ENCODE assay signal across 25 cellular contexts in the genomic region with DNA sequence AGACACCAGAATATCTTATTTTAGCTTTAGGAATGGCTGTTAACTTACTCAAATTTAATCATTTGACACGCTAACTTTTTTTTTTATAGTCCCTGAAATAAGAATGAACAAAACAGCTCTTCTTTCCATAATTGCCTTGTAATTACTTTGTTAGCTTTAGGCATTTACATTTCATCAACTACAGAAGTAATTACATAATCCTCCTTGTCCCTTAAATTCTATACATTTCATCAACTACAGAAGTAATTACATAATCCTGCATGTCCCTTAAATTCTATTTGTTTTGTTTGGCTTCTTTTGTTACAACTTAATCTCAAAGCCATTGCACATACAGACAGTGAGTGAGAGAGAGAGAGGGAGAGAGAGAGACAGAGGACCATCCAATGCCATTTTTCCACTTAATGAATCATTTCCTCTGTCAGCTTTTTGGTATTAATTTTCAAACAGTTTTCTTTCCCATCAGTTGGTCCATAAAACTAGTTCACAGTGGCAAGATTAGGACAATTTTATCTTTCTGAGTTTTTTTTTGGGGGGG.
DNase-seq lines count a peak whose midpoint lies in the region; ATAC-seq and TF ChIP-seq lines count a peak whose summit lies in the region.
"Had no signal": no experiment of that assay in that cellular context is flagged by ENCODE, and none has a peak within 500 bp of the region (broad histone marks: within the 10 kb centered on the region; RNA-seq: fewer than 3 reads in every experiment).

No MANE protein-coding gene starts in this region.

- ATAC-seq in GM18517 (IDR thresholded peaks at IDR 0.05; ENCODE audit: unreplicated experiment): no peak
- no peak for ATAC-seq in GM21717 (IDR thresholded peaks at IDR 0.05; ENCODE audit: unreplicated experiment)
- ATAC-seq: activated T-cell treated with anti-CD3 and anti-CD28 coated beads, Interleukin-2, amount 50 U/mL, for 72 hours; HCT116; right cardiac atrium had no signal

- no peak for TF ChIP-seq CTCF in A673 (conservative IDR thresholded peaks at IDR 0.05; ENCODE audit: low read depth, low read length)
- TF ChIP-seq CTCF in astrocyte of the spinal cord (IDR thresholded peaks at IDR 0.05; ENCODE audit: low read depth, low read length): no peak
- TF ChIP-seq CTCF in ovary (IDR thresholded peaks at IDR 0.05): no peak

- peaks cover 14% of the 10 kb centered on the region for H3K4me1 ChIP-seq in A673 (ENCODE audit: insufficient read depth, low read length, poor library complexity, severe bottlenecking)
- no peaks in the 10 kb centered on the region for H3K4me1 ChIP-seq in ovary (ENCODE audit: insufficient read depth)
- H3K4me1 ChIP-seq: BLaER1 treated with 17β-estradiol and CSF1 and Interleukin-3, amounts not matched to agents 10 nM and 100 nM; uterus had no signal

- CTCF ChIA-PET in A673 (lab: Charles Lee): interaction anchor here (1.3 kb wide), 1 partner anchor 178 kb away, joined by 4 read pairs; no protein-coding TSS in a partner anchor

- no TSS peak for BruUV-seq in A673 (replicated peaks; lab: Mats Ljungman, UMichigan)

- no peak for TF ChIP-seq EP300 in ovary (IDR thresholded peaks at IDR 0.05)

- intact Hi-C loops in A673 (cut with micrococcal nuclease; ENCODE audit: unreplicated experiment) (loop anchor here (5.0 kb wide), 1 partner anchor 176 kb away; no protein-coding TSS in a partner anchor), ovary (cut with DNase I) (no loop called here)

- in situ Hi-C loops in astrocyte of the spinal cord (cut with HindIII; ENCODE audit: low sequenced_read_pairs): no loop called here

- POLR2A ChIA-PET in A673 (lab: Charles Lee; ENCODE audit: low non-redundant PET): no interaction called here

- TF ChIP-seq POLR2A in ovary (IDR thresholded peaks at IDR 0.05): no peak

- H3K9me3 ChIP-seq in A673 (ENCODE audit: low read depth, low read length, poor library complexity, severe bottlenecking): no peaks in the 10 kb centered on the region
- H3K9me3 ChIP-seq in ovary: no peaks in the 10 kb centered on the region
- H3K9me3 ChIP-seq: BLaER1 treated with 17β-estradiol and CSF1 and Interleukin-3, amounts not matched to agents 10 nM and 100 nM; thoracic aorta; uterus had no signal

- DNase-seq in A673 (ENCODE audit: low spot score): peak; percentile 95
- DNase-seq in HT1080 (ENCODE audit: low read depth): peak; percentile 38
- peak; percentile 26 for DNase-seq in astrocyte of the spinal cord (ENCODE audit: low read depth, low spot score)
- peak; percentile 50 for DNase-seq in fibroblast of peridontal ligament (ENCODE audit: extremely low read depth)
- no peak for DNase-seq in ovary
- DNase-seq in T1000 (lab: John Stamatoyannopoulos, UW): no peak
- DNase-seq: activated CD4-positive, alpha-beta T cell treated with anti-CD3 and anti-CD28 coated beads for 48 hours; activated naive CD4-positive, alpha-beta T cell treated with anti-CD3 and anti-CD28 coated beads for 36 hours; activated T-cell treated with anti-CD3 and anti-CD28 coated beads, Interleukin-2, amount 50 U/mL, for 72 hours; amniotic stem cell; COR-L47; DND-41; NCI-H1417 treated with DMSO at 0.1 percent for 48 hours; NCI-H524; right cardiac atrium; RPMI8226; stimulated activated CD4-positive, alpha-beta T cell treated with anti-CD3 and anti-CD28 coated beads, Interleukin-12 subunit alpha, Interleukin-12 subunit beta, amount 100 ng/mL, for 4 hours; stimulated activated naive CD4-positive, alpha-beta T cell treated with Interleukin-2 at 50 U/mL for 16 hours; uterus had no signal

- no peak overlapping the region for H3K27ac ChIP-seq in A673 (ENCODE audit: low read depth, low read length, poor library complexity, severe bottlenecking)
- no peak overlapping the region for H3K27ac ChIP-seq in ovary
- H3K27ac ChIP-seq: BLaER1 treated with 17β-estradiol and CSF1 and Interleukin-3, amounts not matched to agents 10 nM and 100 nM; SK-N-MC; thoracic aorta; uterus had no signal

- H3K36me3 ChIP-seq in A673 (ENCODE audit: insufficient read depth, low read length, poor library complexity, severe bottlenecking): no peaks in the 10 kb centered on the region
- no peaks in the 10 kb centered on the region for H3K36me3 ChIP-seq in ovary
- H3K36me3 ChIP-seq: BLaER1 treated with 17β-estradiol and CSF1 and Interleukin-3, amounts not matched to agents 10 nM and 100 nM; thoracic aorta; uterus had no signal

- H3K27me3 ChIP-seq in A673 (replicated peaks; ENCODE audit: insufficient read depth, low read depth, low read length, poor library complexity) (peaks cover 45% of the 10 kb centered on the region), ovary (no peaks in the 10 kb centered on the region)
- H3K27me3 ChIP-seq: BLaER1 treated with 17β-estradiol and CSF1 and Interleukin-3, amounts not matched to agents 10 nM and 100 nM; uterus had no signal

- 14 to 35% (median 30%) methylated on average over 1 of the region's 1 CpG for WGBS in ovary, 3 donors

- no peak overlapping the region for H3K4me3 ChIP-seq in A673 (ENCODE audit: low read depth, low read length, poor library complexity, severe bottlenecking)
- H3K4me3 ChIP-seq in astrocyte of the spinal cord (ENCODE audit: low read depth, low read length): no peak overlapping the region
- H3K4me3 ChIP-seq in ovary: no peak overlapping the region
- H3K4me3 ChIP-seq: BLaER1 treated with 17β-estradiol and CSF1 and Interleukin-3, amounts not matched to agents 10 nM and 100 nM; SK-N-MC; thoracic aorta; uterus had no signal

Comparison
In these comparisons a context has a peak if more than half of its experiments do, and no peak if none do; other contexts are left out.
1. DNase-seq: peak in A673 (single experiment), HT1080 (single experiment), astrocyte of the spinal cord (single experiment) and fibroblast of peridontal ligament (single experiment); none in ovary (0 of 5) and T1000 (single experiment).